ENCODE assay signal across 1 cellular context in genomic region chr6:53044572-53044971, GRCh38.
TF ChIP-seq lines count a peak whose summit lies in the region.

No MANE protein-coding gene starts in this region.

TF ChIP-seq in IMR-90, 13 proteins besides CTCF, POLR2A, EP300 and RAD21:
- TF ChIP-seq RFX5 (IDR thresholded peaks at IDR 0.05; ENCODE audit: low read depth, low read length), result no peak
- TF ChIP-seq CEBPB (IDR thresholded peaks at IDR 0.05; ENCODE audit: low read depth, low read length), result no peak
- no peak for TF ChIP-seq MXI1 (IDR thresholded peaks at IDR 0.05; ENCODE audit: borderline replicate concordance, low read depth, low read length)
- TF ChIP-seq BHLHE40 (IDR thresholded peaks at IDR 0.05; ENCODE audit: low read depth, low read length), result no peak
- TF ChIP-seq CHD1 (IDR thresholded peaks at IDR 0.05; ENCODE audit: low read depth, low read length), result no peak
TF ChIP-seq in IMR-90: peak in this region for 0.
